8 cellular contexts compared by ENCODE assay signal in the genomic region with DNA sequence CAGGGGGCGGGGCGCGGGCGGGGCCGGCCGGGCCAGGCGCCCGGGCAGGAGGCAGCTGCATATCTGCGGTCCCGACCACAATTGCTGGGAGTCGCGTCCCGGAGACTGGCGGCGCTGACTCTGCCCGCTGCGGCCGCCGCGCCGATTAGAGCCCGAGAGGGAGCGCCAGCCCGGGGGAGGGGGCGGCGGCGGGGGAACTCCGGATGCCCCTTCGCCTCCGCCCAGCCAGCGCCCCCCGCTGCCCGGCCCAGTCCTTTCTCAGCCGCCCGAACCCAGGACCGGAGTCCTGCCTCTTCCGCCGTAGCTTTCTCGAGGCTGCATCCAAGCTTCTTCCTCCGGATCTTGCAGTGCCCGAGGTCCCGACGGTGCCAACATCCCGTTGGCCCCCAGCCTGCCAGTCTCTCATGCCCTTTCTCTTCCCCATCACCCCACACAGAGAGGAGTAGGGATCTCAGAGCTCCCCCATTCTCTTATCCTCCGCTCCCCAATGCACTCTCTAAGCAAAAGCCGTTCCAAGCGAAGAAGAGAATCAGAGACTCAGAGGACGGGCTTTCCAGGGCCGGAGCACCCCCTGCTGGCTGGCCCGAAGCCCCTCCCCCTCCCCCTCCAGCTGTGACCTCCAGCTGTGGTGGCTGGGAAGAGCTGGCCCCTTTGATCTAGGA. TPM values are rescaled to one million over a fixed set of nuclear protein-coding genes. Genes with fewer than 3 reads are reported as not detected.
DNase-seq lines count a peak whose midpoint lies in the region; ATAC-seq, FAIRE-seq and TF ChIP-seq lines count a peak whose summit lies in the region.

No MANE protein-coding gene starts in this region.

- H3K27me3 ChIP-seq in ACC112 (ENCODE audit: insufficient read depth, low read length) (peaks cover 2% of the 10 kb centered on the region; the same call in 1 of the 2 replicates), pancreas (no peaks in the 10 kb centered on the region), tibial artery (no peaks in the 10 kb centered on the region)

- WGBS in pancreas, 2 donors = 1% methylated on average over 32 to 50 of the region's 50 CpGs

- peak; percentile 53 for ATAC-seq in GM18867 (IDR thresholded peaks at IDR 0.05; ENCODE audit: unreplicated experiment)
- peak; percentile 98 for ATAC-seq in Right ventricle myocardium superior (ENCODE audit: poor library complexity)
- peak; percentile 85 to 96 (median 96) for ATAC-seq in pancreas

- peak; percentile 42 for DNase-seq in Jurkat, Clone E6-1 (ENCODE audit: low read depth, low spot score)
- DNase-seq in SKM-1 (lab: John Stamatoyannopoulos, UW; ENCODE audit: unreplicated experiment) (peak; percentile 20), Right ventricle myocardium superior (peak; percentile 85), pancreas (peak; percentile 62 to 87 (median 74)), tibial artery (peak; percentile 74 to 84)
- DNase-seq in activated naive CD8-positive, alpha-beta T cell treated with anti-CD3 and anti-CD28 coated beads for 36 hours = peak; percentile 65

- no peak overlapping the region for H3K27ac ChIP-seq in ACC112 (ENCODE audit: low read depth, low read length)
- H3K27ac ChIP-seq in pancreas = peak overlapping the region in 2 of 4 donors; percentile 25 to 28
- peak overlapping the region; percentile 73 to 82 for H3K27ac ChIP-seq in tibial artery

- FAIRE-seq in pancreas (lab: Jason Lieb, UNC) = no peak

- peak overlapping the region; percentile 64 for H2AFZ ChIP-seq in ACC112 (ENCODE audit: low read length, unreplicated experiment)

- H3K4me1 ChIP-seq in ACC112 (ENCODE audit: control insufficient read depth, insufficient read depth, low read length, unreplicated experiment) = peaks cover 11% of the 10 kb centered on the region
- no peaks in the 10 kb centered on the region for H3K4me1 ChIP-seq in pancreas
- H3K4me1 ChIP-seq in tibial artery = peaks cover 0 to 14% (median 12%) of the 10 kb centered on the region in 4 donors

- intact Hi-C loops in Right ventricle myocardium superior (cut with DNase I) (loop anchor here (1.0 kb wide), 1 partner anchor 21 kb away; no protein-coding TSS in a partner anchor), pancreas (cut with DNase I) (loop anchor here in 1 of 3 donors (5.0 kb wide), 1 partner anchor 162 kb away; a partner anchor contains a TSS), tibial artery (cut with DNase I; ENCODE audit: low total_unique reads) (loop anchor here (2.0 kb wide), 1 partner anchor 20 kb away; no protein-coding TSS in a partner anchor)

- H3K9me3 ChIP-seq in pancreas (no peaks in the 10 kb centered on the region), tibial artery (no peaks in the 10 kb centered on the region)

- TF ChIP-seq CTCF in pancreas (IDR thresholded peaks at IDR 0.05) (peak; percentile 8 to 47 (median 36)), tibial artery (IDR thresholded peaks at IDR 0.05) (peak; percentile 76 to 77)

- H3K36me3 Mint-ChIP-seq in activated naive CD8-positive, alpha-beta T cell treated with anti-CD3 and anti-CD28 coated beads for 36 hours = no peaks in the 10 kb centered on the region

- H3K27ac Mint-ChIP-seq in activated naive CD8-positive, alpha-beta T cell treated with anti-CD3 and anti-CD28 coated beads for 36 hours = peak overlapping the region; percentile 34

- H3K9me3 Mint-ChIP-seq in activated naive CD8-positive, alpha-beta T cell treated with anti-CD3 and anti-CD28 coated beads for 36 hours = no peaks in the 10 kb centered on the region

- H3K79me2 ChIP-seq in ACC112 (ENCODE audit: control insufficient read depth, insufficient read depth, low read length, unreplicated experiment) = no peaks in the 10 kb centered on the region

- H3K4me3 ChIP-seq in ACC112 (ENCODE audit: low read depth, low read length) (peak overlapping the region; percentile 72), pancreas (peak overlapping the region; percentile 48 to 66 (median 58)), tibial artery (peak overlapping the region; percentile 60 to 65)
- peak overlapping the region; percentile 63 for H3K4me3 ChIP-seq in Jurkat, Clone E6-1 (ENCODE audit: low read length)

- H3K4me1 Mint-ChIP-seq in activated naive CD8-positive, alpha-beta T cell treated with anti-CD3 and anti-CD28 coated beads for 36 hours = peaks cover 18% of the 10 kb centered on the region

- H3K27me3 Mint-ChIP-seq in activated naive CD8-positive, alpha-beta T cell treated with anti-CD3 and anti-CD28 coated beads for 36 hours = no peaks in the 10 kb centered on the region

- no peaks in the 10 kb centered on the region for H3K36me3 ChIP-seq in ACC112 (ENCODE audit: insufficient read depth, low read length)
- no peaks in the 10 kb centered on the region for H3K36me3 ChIP-seq in pancreas
- no peaks in the 10 kb centered on the region for H3K36me3 ChIP-seq in tibial artery

- H3K4me3 Mint-ChIP-seq in activated naive CD8-positive, alpha-beta T cell treated with anti-CD3 and anti-CD28 coated beads for 36 hours = peak overlapping the region; percentile 88

RNA-seq across cellular contexts. Expression of a gene that starts 8.8 kb away (rescaled TPM):
- polyA plus RNA-seq in Jurkat, Clone E6-1 (2012; ENCODE audit: insufficient read depth, insufficient read length) = not detected
- not detected for total RNA-seq in activated naive CD8-positive, alpha-beta T cell treated with anti-CD3 and anti-CD28 coated beads for 36 hours
- total RNA-seq in Right ventricle myocardium superior (not detected), pancreas (not detected)
- not detected for polyA plus RNA-seq in pancreas

RNA-seq across cellular contexts. Expression of a gene that starts 23.5 kb away (rescaled TPM):
- 125 TPM for polyA plus RNA-seq in Jurkat, Clone E6-1 (2012; ENCODE audit: insufficient read depth, insufficient read length)
- total RNA-seq in activated naive CD8-positive, alpha-beta T cell treated with anti-CD3 and anti-CD28 coated beads for 36 hours = 10 to 100 TPM; 79.9 to 86.4 TPM
- total RNA-seq in Right ventricle myocardium superior (40.9 TPM), pancreas (10 to 100 TPM; 18.6 to 37.0 (median 22.6) TPM)
- polyA plus RNA-seq in pancreas = 10 to 100 TPM; 51.7 to 61.1 TPM

RNA-seq across cellular contexts. Expression of a gene that starts 35.0 kb away (rescaled TPM):
- polyA plus RNA-seq in Jurkat, Clone E6-1 (2012; ENCODE audit: insufficient read depth, insufficient read length) = 26.7 TPM
- 10 to 100 TPM; 65.8 to 68.1 TPM for total RNA-seq in activated naive CD8-positive, alpha-beta T cell treated with anti-CD3 and anti-CD28 coated beads for 36 hours
- total RNA-seq in Right ventricle myocardium superior (26.3 TPM), pancreas (10 to 100 TPM; 25.1 to 48.4 (median 32.5) TPM)
- 10 to 100 TPM in 1 of 2 donors, 1 to 10 TPM in 1; 8.4 to 10.8 TPM for polyA plus RNA-seq in pancreas

RNA-seq across cellular contexts. Expression of a gene that starts 45.5 kb away (rescaled TPM):
- 89.9 TPM for polyA plus RNA-seq in Jurkat, Clone E6-1 (2012; ENCODE audit: insufficient read depth, insufficient read length)
- 10 to 100 TPM; 73.4 to 79.7 TPM for total RNA-seq in activated naive CD8-positive, alpha-beta T cell treated with anti-CD3 and anti-CD28 coated beads for 36 hours
- total RNA-seq in Right ventricle myocardium superior (37.0 TPM), pancreas (10 to 100 TPM; 25.4 to 34.1 (median 30.6) TPM)
- polyA plus RNA-seq in pancreas = 10 to 100 TPM; 58.1 to 76.9 TPM

RNA-seq across cellular contexts. Expression of a gene that starts 49.6 kb away (rescaled TPM):
- polyA plus RNA-seq in Jurkat, Clone E6-1 (2012; ENCODE audit: insufficient read depth, insufficient read length) = 698 TPM
- total RNA-seq in activated naive CD8-positive, alpha-beta T cell treated with anti-CD3 and anti-CD28 coated beads for 36 hours = 100 to 1,000 TPM; 309 to 321 TPM
- total RNA-seq in Right ventricle myocardium superior = 359 TPM
- 100 to 1,000 TPM; 203 to 247 (median 231) TPM for total RNA-seq in pancreas
- polyA plus RNA-seq in pancreas = 100 to 1,000 TPM; 874 to 875 TPM

Comparison
In these comparisons a context has a peak if more than half of its experiments do, and no peak if none do; other contexts are left out.
1. DNase-seq: peak in every context shown above with its lines; median percentile 85 in Right ventricle myocardium superior; 79 in tibial artery; 74 in pancreas; 65 in activated naive CD8-positive, alpha-beta T cell treated with anti-CD3 and anti-CD28 coated beads for 36 hours; 42 in Jurkat, Clone E6-1; 20 in SKM-1.